ENCODE assay signal across 8 cellular contexts in the genomic region with DNA sequence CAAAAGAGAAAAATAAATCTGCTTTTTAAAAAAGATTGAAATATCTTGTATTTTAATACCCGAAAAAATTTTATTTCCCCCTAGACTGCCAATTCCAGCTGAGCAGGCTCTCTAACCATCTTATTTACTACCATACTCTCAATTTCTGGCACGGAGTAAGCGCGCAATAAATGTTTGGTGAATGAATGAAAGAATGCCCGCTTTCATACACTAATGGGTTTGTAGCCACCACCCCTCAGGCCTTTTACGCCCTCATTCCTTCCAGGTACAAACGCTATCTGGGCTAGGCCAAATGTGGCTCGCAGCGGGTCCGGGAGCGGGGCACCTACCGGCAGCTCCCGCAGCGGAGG. TPM values are rescaled to one million over a fixed set of nuclear protein-coding genes. Genes with fewer than 3 reads are reported as not detected.
DNase-seq lines count a peak whose midpoint lies in the region; ATAC-seq and TF ChIP-seq lines count a peak whose summit lies in the region.

No MANE protein-coding gene starts in this region.

- peak; percentile 13 for ATAC-seq in GM21717 (IDR thresholded peaks at IDR 0.05; ENCODE audit: unreplicated experiment)
- no peak for ATAC-seq in activated naive CD8-positive, alpha-beta T cell treated with anti-CD3 and anti-CD28 coated beads, Interleukin-2, amount 10 ng/mL, durations not matched to agents 7 days and 5 days (ENCODE audit: low read depth)

- H3K9me3 Mint-ChIP-seq in activated naive CD8-positive, alpha-beta T cell treated with anti-CD3 and anti-CD28 coated beads, Interleukin-2, amount 10 ng/mL, durations not matched to agents 7 days and 5 days, result no peaks in the 10 kb centered on the region
- H3K9me3 Mint-ChIP-seq in type B pancreatic cell, result no peaks in the 10 kb centered on the region

- H3K36me3 ChIP-seq in ACC112 (ENCODE audit: insufficient read depth, low read length), result no peaks in the 10 kb centered on the region
- peaks cover 0 to 5% (median 1%) of the 10 kb centered on the region in 4 donors for H3K36me3 ChIP-seq in liver (ENCODE audit: control insufficient read depth in 4 of 4, insufficient read depth in 3 of 4, low read depth in 1 of 4, low read length in 3 of 4)

- DNase-seq in activated naive CD8-positive, alpha-beta T cell treated with anti-CD3 and anti-CD28 coated beads, Interleukin-2, amount 10 ng/mL, durations not matched to agents 7 days and 5 days, result no peak
- DNase-seq in type B pancreatic cell (ENCODE audit: extremely low spot score, unreplicated experiment), result no peak
- DNase-seq in cerebellar nuclear complex (lab: John Stamatoyannopoulos, UW), result no peak
- no peak for DNase-seq in islet precursor cell
- DNase-seq in iPS-NIHi7 (ENCODE audit: extremely low spot score), result no peak

- 2% methylated on average over 14 of the region's 14 CpGs for WGBS in liver

- no peaks in the 10 kb centered on the region for H3K27me3 ChIP-seq in ACC112 (ENCODE audit: insufficient read depth, low read length)
- H3K27me3 ChIP-seq in liver (ENCODE audit: control insufficient read depth in 4 of 4, insufficient read depth in 4 of 4, low read length in 3 of 4), result no peaks in the 10 kb centered on the region

- peaks cover 9% of the 10 kb centered on the region for H3K36me3 Mint-ChIP-seq in activated naive CD8-positive, alpha-beta T cell treated with anti-CD3 and anti-CD28 coated beads, Interleukin-2, amount 10 ng/mL, durations not matched to agents 7 days and 5 days
- H3K36me3 Mint-ChIP-seq in type B pancreatic cell, result peaks cover 11% of the 10 kb centered on the region

- H2AFZ ChIP-seq in ACC112 (ENCODE audit: low read length, unreplicated experiment), result peak overlapping the region; percentile 79

- no peak overlapping the region for H3K27ac ChIP-seq in ACC112 (ENCODE audit: low read depth, low read length)
- H3K27ac ChIP-seq in liver (ENCODE audit: low read depth in 1 of 2, low read length in 2 of 2), result no peak overlapping the region

- H3K9me3 ChIP-seq in liver (ENCODE audit: control insufficient read depth in 4 of 4, low read length in 3 of 4), result no peaks in the 10 kb centered on the region

- POLR2A ChIA-PET in activated naive CD8-positive, alpha-beta T cell treated with anti-CD3 and anti-CD28 coated beads, Interleukin-2, amount 10 ng/mL, durations not matched to agents 7 days and 5 days (lab: Charles Lee), result interaction anchor here (0.6 to 2.7 kb wide), 7 partner anchors 10 to 104 kb away, joined by 3 to 20 read pairs (median 7); a partner anchor contains a TSS

- peak overlapping the region; percentile 25 for H3K27ac Mint-ChIP-seq in activated naive CD8-positive, alpha-beta T cell treated with anti-CD3 and anti-CD28 coated beads, Interleukin-2, amount 10 ng/mL, durations not matched to agents 7 days and 5 days
- peak overlapping the region; percentile 74 for H3K27ac Mint-ChIP-seq in type B pancreatic cell

- H3K4me3 ChIP-seq in ACC112 (ENCODE audit: low read depth, low read length) (peak overlapping the region; percentile 90), liver (ENCODE audit: low read depth in 1 of 3, low read length in 3 of 3) (peak overlapping the region; percentile 67 to 87 (median 69))

- H3K27me3 Mint-ChIP-seq in activated naive CD8-positive, alpha-beta T cell treated with anti-CD3 and anti-CD28 coated beads, Interleukin-2, amount 10 ng/mL, durations not matched to agents 7 days and 5 days, result no peaks in the 10 kb centered on the region
- no peaks in the 10 kb centered on the region for H3K27me3 Mint-ChIP-seq in type B pancreatic cell

- TF ChIP-seq CTCF in liver (IDR thresholded peaks at IDR 0.05; ENCODE audit: low read depth, low read length, missing input control), result no peak
- no peak for TF ChIP-seq CTCF in type B pancreatic cell (conservative IDR thresholded peaks at IDR 0.05)

- peak overlapping the region; percentile 10 to 54 for H3K9ac ChIP-seq in liver (ENCODE audit: low read depth in 1 of 2, low read length in 2 of 2)

- TF ChIP-seq RAD21 in liver (IDR thresholded peaks at IDR 0.05), result no peak

- H3K4me1 ChIP-seq in ACC112 (ENCODE audit: control insufficient read depth, insufficient read depth, low read length, unreplicated experiment) (peaks cover 3% of the 10 kb centered on the region), liver (ENCODE audit: control insufficient read depth in 4 of 4, insufficient read depth in 4 of 4, low read length in 3 of 4) (peaks cover 10 to 24% (median 17%) of the 10 kb centered on the region in 4 donors)

- no peaks in the 10 kb centered on the region for H3K79me2 ChIP-seq in ACC112 (ENCODE audit: control insufficient read depth, insufficient read depth, low read length, unreplicated experiment)

- H3K4me3 Mint-ChIP-seq in activated naive CD8-positive, alpha-beta T cell treated with anti-CD3 and anti-CD28 coated beads, Interleukin-2, amount 10 ng/mL, durations not matched to agents 7 days and 5 days, result peak overlapping the region; percentile 78
- H3K4me3 Mint-ChIP-seq in type B pancreatic cell, result peak overlapping the region; percentile 88

- peaks cover 12% of the 10 kb centered on the region for H3K4me1 Mint-ChIP-seq in activated naive CD8-positive, alpha-beta T cell treated with anti-CD3 and anti-CD28 coated beads, Interleukin-2, amount 10 ng/mL, durations not matched to agents 7 days and 5 days
- H3K4me1 Mint-ChIP-seq in type B pancreatic cell (ENCODE audit: unreplicated experiment), result peaks cover 13% of the 10 kb centered on the region

TF ChIP-seq in liver, 16 proteins besides CTCF, POLR2A, EP300 and RAD21 (continues in another document):
- TF ChIP-seq FOXA1 (IDR thresholded peaks at IDR 0.05), result no peak
- TF ChIP-seq FOXA2 (IDR thresholded peaks at IDR 0.05), result no peak
- TF ChIP-seq, protein P1, sequence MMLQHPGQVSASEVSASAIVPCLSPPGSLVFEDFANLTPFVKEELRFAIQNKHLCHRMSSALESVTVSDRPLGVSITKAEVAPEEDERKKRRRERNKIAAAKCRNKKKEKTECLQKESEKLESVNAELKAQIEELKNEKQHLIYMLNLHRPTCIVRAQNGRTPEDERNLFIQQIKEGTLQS (IDR thresholded peaks at IDR 0.05), result no peak
- TF ChIP-seq NR2F2 (IDR thresholded peaks at IDR 0.05), result no peak
- TF ChIP-seq HNF4A (conservative IDR thresholded peaks at IDR 0.05), result no peak
- no peak for TF ChIP-seq RXRA (IDR thresholded peaks at IDR 0.05)
- TF ChIP-seq EGR1 (IDR thresholded peaks at IDR 0.05; ENCODE audit: low read depth in 2 of 2), result no peak
- TF ChIP-seq, protein P2, sequence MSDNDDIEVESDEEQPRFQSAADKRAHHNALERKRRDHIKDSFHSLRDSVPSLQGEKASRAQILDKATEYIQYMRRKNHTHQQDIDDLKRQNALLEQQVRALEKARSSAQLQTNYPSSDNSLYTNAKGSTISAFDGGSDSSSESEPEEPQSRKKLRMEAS (IDR thresholded peaks at IDR 0.05), result no peak
- TF ChIP-seq GABPA (IDR thresholded peaks at IDR 0.05 in 1 of 2, conservative IDR thresholded peaks at IDR 0.05 in 1 of 2), result no peak
- no peak for TF ChIP-seq YY1 (IDR thresholded peaks at IDR 0.05)
- no peak for TF ChIP-seq SP1 (IDR thresholded peaks at IDR 0.05)
- TF ChIP-seq, protein P3, sequence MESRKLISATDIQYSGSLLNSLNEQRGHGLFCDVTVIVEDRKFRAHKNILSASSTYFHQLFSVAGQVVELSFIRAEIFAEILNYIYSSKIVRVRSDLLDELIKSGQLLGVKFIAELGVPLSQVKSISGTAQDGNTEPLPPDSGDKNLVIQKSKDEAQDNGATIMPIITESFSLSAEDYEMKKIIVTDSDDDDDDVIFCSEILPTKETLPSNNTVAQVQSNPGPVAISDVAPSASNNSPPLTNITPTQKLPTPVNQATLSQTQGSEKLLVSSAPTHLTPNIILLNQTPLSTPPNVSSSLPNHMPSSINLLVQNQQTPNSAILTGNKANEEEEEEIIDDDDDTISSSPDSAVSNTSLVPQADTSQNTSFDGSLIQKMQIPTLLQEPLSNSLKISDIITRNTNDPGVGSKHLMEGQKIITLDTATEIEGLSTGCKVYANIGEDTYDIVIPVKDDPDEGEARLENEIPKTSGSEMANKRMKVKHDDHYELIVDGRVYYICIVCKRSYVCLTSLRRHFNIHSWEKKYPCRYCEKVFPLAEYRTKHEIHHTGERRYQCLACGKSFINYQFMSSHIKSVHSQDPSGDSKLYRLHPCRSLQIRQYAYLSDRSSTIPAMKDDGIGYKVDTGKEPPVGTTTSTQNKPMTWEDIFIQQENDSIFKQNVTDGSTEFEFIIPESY (IDR thresholded peaks at IDR 0.05), result no peak
- no peak for TF ChIP-seq TAF1 (conservative IDR thresholded peaks at IDR 0.05)
- TF ChIP-seq JUND (IDR thresholded peaks at IDR 0.05), result no peak

RNA-seq across cellular contexts. Expression of a gene that starts 0.6 kb away (rescaled TPM):
- 10 to 100 TPM; 18.8 to 21.7 TPM for total RNA-seq in activated naive CD8-positive, alpha-beta T cell treated with anti-CD3 and anti-CD28 coated beads, Interleukin-2, amount 10 ng/mL, durations not matched to agents 7 days and 5 days
- total RNA-seq in liver (10 to 100 TPM in 1 of 2 donors, 1 to 10 TPM in 1; 3.5 to 15.8 TPM), type B pancreatic cell (ENCODE audit: low replicate concordance) (58.7 and 69.3 TPM in 2 replicates)
- 1 to 10 TPM; 5.6 to 6.0 TPM for polyA plus RNA-seq in liver

RNA-seq across cellular contexts. Expression of a gene that starts 10.4 kb away (rescaled TPM):
- total RNA-seq in activated naive CD8-positive, alpha-beta T cell treated with anti-CD3 and anti-CD28 coated beads, Interleukin-2, amount 10 ng/mL, durations not matched to agents 7 days and 5 days, result 10 to 100 TPM; 81.4 to 83.1 TPM
- total RNA-seq in liver (10 to 100 TPM; 64.7 to 95.5 TPM), type B pancreatic cell (ENCODE audit: low replicate concordance) (117 and 124 TPM in 2 replicates)
- polyA plus RNA-seq in liver, result 100 to 1,000 TPM; 155 to 219 TPM

RNA-seq across cellular contexts. Expression of a gene that starts 17.6 kb away (rescaled TPM):
- total RNA-seq in activated naive CD8-positive, alpha-beta T cell treated with anti-CD3 and anti-CD28 coated beads, Interleukin-2, amount 10 ng/mL, durations not matched to agents 7 days and 5 days, result not detected
- total RNA-seq in liver (10 to 100 TPM; 15.1 to 34.5 TPM), type B pancreatic cell (ENCODE audit: low replicate concordance) (4.7 and 9.8 TPM in 2 replicates)
- polyA plus RNA-seq in liver, result 10 to 100 TPM; 16.9 to 63.2 TPM

RNA-seq across cellular contexts. Expression of a gene that starts 20.2 kb away (rescaled TPM):
- total RNA-seq in activated naive CD8-positive, alpha-beta T cell treated with anti-CD3 and anti-CD28 coated beads, Interleukin-2, amount 10 ng/mL, durations not matched to agents 7 days and 5 days, result not detected
- 1 to 10 TPM; 1.7 to 1.8 TPM for total RNA-seq in liver
- 1 to 10 TPM; 5.9 to 9.1 TPM for polyA plus RNA-seq in liver
- 1.2 and 1.8 TPM in 2 replicates for total RNA-seq in type B pancreatic cell (ENCODE audit: low replicate concordance)
